Comparison of ENCODE assay signal across 12 cellular contexts in genomic region chr12:93790472-93791152, GRCh38.
DNase-seq lines count a peak whose midpoint lies in the region; ATAC-seq and TF ChIP-seq lines count a peak whose summit lies in the region.
"Had no signal": no experiment of that assay in that cellular context is flagged by ENCODE, and none has a peak within 500 bp of the region (broad histone marks: within the 10 kb centered on the region; RNA-seq: fewer than 3 reads in every experiment).

No MANE protein-coding gene starts in this region.

- H3K4me3 Mint-ChIP-seq in activated CD8-positive, alpha-beta T cell treated with anti-CD3 and anti-CD28 coated beads for 36 hours: no peak overlapping the region
- H3K4me3 Mint-ChIP-seq: IgD-negative memory B cell, T-helper 17 cell had no signal

- no peaks in the 10 kb centered on the region for H3K4me1 ChIP-seq in uterus

- no peak for TF ChIP-seq CTCF in activated CD8-positive, alpha-beta T cell treated with anti-CD3 and anti-CD28 coated beads for 36 hours (IDR thresholded peaks at IDR 0.05)
- TF ChIP-seq CTCF in uterus (IDR thresholded peaks at IDR 0.05): no peak

- intact Hi-C loops in activated CD8-positive, alpha-beta T cell treated with anti-CD3 and anti-CD28 coated beads for 36 hours (cut with micrococcal nuclease): no loop called here
- intact Hi-C loops in uterus (cut with DNase I; ENCODE audit: low total_unique reads): no loop called here

- POLR2A ChIA-PET in activated CD8-positive, alpha-beta T cell treated with anti-CD3 and anti-CD28 coated beads for 36 hours (lab: Charles Lee): no interaction called here

- H3K27me3 ChIP-seq in uterus: no peaks in the 10 kb centered on the region
- H3K27me3 ChIP-seq: esophagus muscularis mucosa had no signal

- peaks cover 11% of the 10 kb centered on the region for H3K36me3 Mint-ChIP-seq in activated CD8-positive, alpha-beta T cell treated with anti-CD3 and anti-CD28 coated beads for 36 hours (ENCODE audit: low read depth)

- H3K27me3 Mint-ChIP-seq in activated CD8-positive, alpha-beta T cell treated with anti-CD3 and anti-CD28 coated beads for 36 hours: no peaks in the 10 kb centered on the region
- H3K27me3 Mint-ChIP-seq: IgD-negative memory B cell, T-helper 17 cell had no signal

- no peak overlapping the region for H3K27ac ChIP-seq in uterus
- H3K27ac ChIP-seq: esophagus muscularis mucosa had no signal

- no peak overlapping the region for H3K27ac Mint-ChIP-seq in activated CD8-positive, alpha-beta T cell treated with anti-CD3 and anti-CD28 coated beads for 36 hours
- H3K27ac Mint-ChIP-seq: IgD-negative memory B cell had no signal

- H3K4me1 Mint-ChIP-seq in activated CD8-positive, alpha-beta T cell treated with anti-CD3 and anti-CD28 coated beads for 36 hours (ENCODE audit: low read depth): peaks cover 42% of the 10 kb centered on the region
- H3K4me1 Mint-ChIP-seq: IgD-negative memory B cell had no signal

- CTCF ChIA-PET in activated CD8-positive, alpha-beta T cell treated with anti-CD3 and anti-CD28 coated beads for 36 hours (lab: Charles Lee): interaction anchor here (0.8 kb wide), 2 partner anchors 221 to 310 kb away, joined by 3 to 5 read pairs; no protein-coding TSS in a partner anchor

- H3K9me3 Mint-ChIP-seq in activated CD8-positive, alpha-beta T cell treated with anti-CD3 and anti-CD28 coated beads for 36 hours: peaks cover 3% of the 10 kb centered on the region

- DNase-seq in COLO829 (ENCODE audit: low spot score): peak; percentile 69
- peak; percentile 64 for DNase-seq in HT-29 (ENCODE audit: low spot score)
- DNase-seq in activated CD8-positive, alpha-beta T cell treated with anti-CD3 and anti-CD28 coated beads for 36 hours: peak; percentile 65
- peak; percentile 81 for DNase-seq in foreskin melanocyte
- no peak for DNase-seq in uterus
- no peak for DNase-seq in effector CD8-positive, alpha-beta T cell (lab: John Stamatoyannopoulos, UW)
- DNase-seq in HUDEP-2 (lab: John Stamatoyannopoulos, UW; ENCODE audit: unreplicated experiment in 76 of 76): no peak
- DNase-seq: NCI-H510A, T-helper 17 cell had no signal

- H3K4me3 ChIP-seq in uterus: no peak overlapping the region
- H3K4me3 ChIP-seq: esophagus muscularis mucosa had no signal

- no peaks in the 10 kb centered on the region for H3K9me3 ChIP-seq in uterus
- H3K9me3 ChIP-seq: esophagus muscularis mucosa had no signal

- H3K36me3 ChIP-seq in uterus: no peaks in the 10 kb centered on the region
- H3K36me3 ChIP-seq: esophagus muscularis mucosa had no signal

- ATAC-seq in activated CD8-positive, alpha-beta T cell treated with anti-CD3 and anti-CD28 coated beads for 36 hours: no peak
- no peak for ATAC-seq in HG02970 (IDR thresholded peaks at IDR 0.05; ENCODE audit: low FRiP score, unreplicated experiment)
- ATAC-seq: T-helper 17 cell had no signal

- no peak for TF ChIP-seq POLR2A in uterus (IDR thresholded peaks at IDR 0.05)

Comparison
In these comparisons a context has a peak if more than half of its experiments do, and no peak if none do; other contexts are left out.
1. DNase-seq: peak in COLO829 (single experiment), HT-29 (single experiment), activated CD8-positive, alpha-beta T cell treated with anti-CD3 and anti-CD28 coated beads for 36 hours (single experiment) and foreskin melanocyte (single experiment); none in uterus (0 of 2), effector CD8-positive, alpha-beta T cell (single experiment) and HUDEP-2 (0 of 76).